ENCODE assay signal across 4 cellular contexts in genomic region chr1:40556121-40556520, GRCh38.
TF ChIP-seq lines count a peak whose summit lies in the region.

No MANE protein-coding gene starts in this region.

TF ChIP-seq in HepG2, 621 proteins besides CTCF, POLR2A, EP300 and RAD21:
- TF ChIP-seq HOXD1 (CRISPR knock-in tag; IDR thresholded peaks at IDR 0.05) (no peak), TAF1 (CRISPR knock-in tag; IDR thresholded peaks at IDR 0.05) (no peak), MAFF (IDR thresholded peaks at IDR 0.05; ENCODE audit: low read depth, low read length) (peak; percentile 34; the same call in 1 of the 2 replicates), IRX3 (CRISPR knock-in tag; IDR thresholded peaks at IDR 0.05; ENCODE audit: borderline replicate concordance, low read depth) (no peak), MAFK (conservative IDR thresholded peaks at IDR 0.05 in 1 of 2, IDR thresholded peaks at IDR 0.05 in 1 of 2; ENCODE audit: low read length in 2 of 2) (peak; percentile 52 to 69; a peak in 3 of 4 replicates)
TF ChIP-seq in HepG2: peak in this region for 2.

TF ChIP-seq in A549, 52 proteins besides CTCF, POLR2A, EP300 and RAD21:
- TF ChIP-seq MAFK (IDR thresholded peaks at IDR 0.05; ENCODE audit: partially characterized antibody) (peak; percentile 31), HOXB5 (CRISPR knock-in tag; IDR thresholded peaks at IDR 0.05) (no peak)

TF ChIP-seq in IMR-90, 13 proteins besides CTCF, POLR2A, EP300 and RAD21:
- TF ChIP-seq MAFK (IDR thresholded peaks at IDR 0.05; ENCODE audit: low read depth, low read length), result 0 out of 2 replicates have a peak, but pooled peaks have one; percentile 12
- TF ChIP-seq RFX5 (IDR thresholded peaks at IDR 0.05; ENCODE audit: low read depth, low read length), result no peak
- no peak for TF ChIP-seq FOS (IDR thresholded peaks at IDR 0.05; ENCODE audit: low read depth, low read length)

TF ChIP-seq in K562, 482 proteins besides CTCF, POLR2A, EP300 and RAD21:
- TF ChIP-seq C11orf30 (IDR thresholded peaks at IDR 0.05; ENCODE audit: low read depth) (peak; percentile 57; the same call in 1 of the 2 replicates), ZNF740 (CRISPR knock-in tag; IDR thresholded peaks at IDR 0.05) (no peak), ZNF740 (tag; IDR thresholded peaks at IDR 0.05) (no peak), POLR3G (IDR thresholded peaks at IDR 0.05; ENCODE audit: extremely low read depth, insufficient read length, insufficient replicate concordance) (no peak), MAFG (tag; conservative IDR thresholded peaks at IDR 0.05) (0 out of 2 replicates have a peak, but pooled peaks have one; percentile 27), ZNF316 (IDR thresholded peaks at IDR 0.05) (peak; percentile 58), ZNF586 (CRISPR knock-in tag; conservative IDR thresholded peaks at IDR 0.05) (no peak), CCAR2 (IDR thresholded peaks at IDR 0.05; ENCODE audit: low read depth, low read length) (no peak), BACH1 (tag; IDR thresholded peaks at IDR 0.05) (no peak)
- TF ChIP-seq, protein P1, sequence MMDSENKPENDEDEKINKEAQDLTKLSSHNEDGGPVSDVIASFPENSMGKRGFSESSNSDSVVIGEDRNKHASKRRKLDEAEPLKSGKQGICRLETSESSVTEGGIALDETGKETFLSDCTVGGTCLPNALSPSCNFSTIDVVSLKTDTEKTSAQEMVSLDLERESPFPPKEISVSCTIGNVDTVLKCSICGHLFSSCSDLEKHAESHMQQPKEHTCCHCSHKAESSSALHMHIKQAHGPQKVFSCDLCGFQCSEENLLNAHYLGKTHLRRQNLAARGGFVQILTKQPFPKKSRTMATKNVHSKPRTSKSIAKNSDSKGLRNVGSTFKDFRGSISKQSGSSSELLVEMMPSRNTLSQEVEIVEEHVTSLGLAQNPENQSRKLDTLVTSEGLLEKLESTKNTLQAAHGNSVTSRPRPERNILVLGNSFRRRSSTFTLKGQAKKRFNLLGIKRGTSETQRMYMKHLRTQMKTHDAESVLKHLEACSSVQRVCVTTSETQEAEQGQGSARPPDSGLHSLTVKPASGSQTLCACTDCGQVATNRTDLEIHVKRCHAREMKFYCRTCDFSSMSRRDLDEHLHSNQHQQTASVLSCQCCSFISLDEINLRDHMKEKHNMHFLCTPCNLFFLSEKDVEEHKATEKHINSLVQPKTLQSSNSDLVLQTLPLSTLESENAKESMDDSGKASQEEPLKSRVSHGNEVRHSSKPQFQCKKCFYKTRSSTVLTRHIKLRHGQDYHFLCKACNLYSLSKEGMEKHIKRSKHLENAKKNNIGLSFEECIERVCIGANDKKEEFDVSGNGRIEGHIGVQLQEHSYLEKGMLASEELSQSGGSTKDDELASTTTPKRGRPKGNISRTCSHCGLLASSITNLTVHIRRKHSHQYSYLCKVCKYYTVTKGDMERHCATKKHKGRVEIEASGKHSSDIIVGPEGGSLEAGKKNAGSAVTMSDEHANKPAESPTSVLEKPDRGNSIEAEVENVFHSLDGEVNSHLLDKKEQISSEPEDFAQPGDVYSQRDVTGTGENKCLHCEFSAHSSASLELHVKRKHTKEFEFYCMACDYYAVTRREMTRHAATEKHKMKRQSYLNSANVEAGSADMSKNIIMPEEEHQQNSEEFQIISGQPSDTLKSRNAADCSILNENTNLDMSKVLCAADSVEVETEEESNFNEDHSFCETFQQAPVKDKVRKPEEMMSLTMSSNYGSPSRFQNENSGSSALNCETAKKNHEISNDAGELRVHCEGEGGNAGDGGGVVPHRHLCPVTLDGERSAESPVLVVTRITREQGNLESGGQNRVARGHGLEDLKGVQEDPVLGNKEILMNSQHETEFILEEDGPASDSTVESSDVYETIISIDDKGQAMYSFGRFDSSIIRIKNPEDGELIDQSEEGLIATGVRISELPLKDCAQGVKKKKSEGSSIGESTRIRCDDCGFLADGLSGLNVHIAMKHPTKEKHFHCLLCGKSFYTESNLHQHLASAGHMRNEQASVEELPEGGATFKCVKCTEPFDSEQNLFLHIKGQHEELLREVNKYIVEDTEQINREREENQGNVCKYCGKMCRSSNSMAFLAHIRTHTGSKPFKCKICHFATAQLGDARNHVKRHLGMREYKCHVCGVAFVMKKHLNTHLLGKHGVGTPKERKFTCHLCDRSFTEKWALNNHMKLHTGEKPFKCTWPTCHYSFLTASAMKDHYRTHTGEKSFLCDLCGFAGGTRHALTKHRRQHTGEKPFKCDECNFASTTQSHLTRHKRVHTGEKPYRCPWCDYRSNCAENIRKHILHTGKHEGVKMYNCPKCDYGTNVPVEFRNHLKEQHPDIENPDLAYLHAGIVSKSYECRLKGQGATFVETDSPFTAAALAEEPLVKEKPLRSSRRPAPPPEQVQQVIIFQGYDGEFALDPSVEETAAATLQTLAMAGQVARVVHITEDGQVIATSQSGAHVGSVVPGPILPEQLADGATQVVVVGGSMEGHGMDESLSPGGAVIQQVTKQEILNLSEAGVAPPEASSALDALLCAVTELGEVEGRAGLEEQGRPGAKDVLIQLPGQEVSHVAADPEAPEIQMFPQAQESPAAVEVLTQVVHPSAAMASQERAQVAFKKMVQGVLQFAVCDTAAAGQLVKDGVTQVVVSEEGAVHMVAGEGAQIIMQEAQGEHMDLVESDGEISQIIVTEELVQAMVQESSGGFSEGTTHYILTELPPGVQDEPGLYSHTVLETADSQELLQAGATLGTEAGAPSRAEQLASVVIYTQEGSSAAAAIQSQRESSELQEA (IDR thresholded peaks at IDR 0.05; ENCODE audit: low read depth), result no peak
TF ChIP-seq in K562: peak in this region for 3.
